In the genomic region with DNA sequence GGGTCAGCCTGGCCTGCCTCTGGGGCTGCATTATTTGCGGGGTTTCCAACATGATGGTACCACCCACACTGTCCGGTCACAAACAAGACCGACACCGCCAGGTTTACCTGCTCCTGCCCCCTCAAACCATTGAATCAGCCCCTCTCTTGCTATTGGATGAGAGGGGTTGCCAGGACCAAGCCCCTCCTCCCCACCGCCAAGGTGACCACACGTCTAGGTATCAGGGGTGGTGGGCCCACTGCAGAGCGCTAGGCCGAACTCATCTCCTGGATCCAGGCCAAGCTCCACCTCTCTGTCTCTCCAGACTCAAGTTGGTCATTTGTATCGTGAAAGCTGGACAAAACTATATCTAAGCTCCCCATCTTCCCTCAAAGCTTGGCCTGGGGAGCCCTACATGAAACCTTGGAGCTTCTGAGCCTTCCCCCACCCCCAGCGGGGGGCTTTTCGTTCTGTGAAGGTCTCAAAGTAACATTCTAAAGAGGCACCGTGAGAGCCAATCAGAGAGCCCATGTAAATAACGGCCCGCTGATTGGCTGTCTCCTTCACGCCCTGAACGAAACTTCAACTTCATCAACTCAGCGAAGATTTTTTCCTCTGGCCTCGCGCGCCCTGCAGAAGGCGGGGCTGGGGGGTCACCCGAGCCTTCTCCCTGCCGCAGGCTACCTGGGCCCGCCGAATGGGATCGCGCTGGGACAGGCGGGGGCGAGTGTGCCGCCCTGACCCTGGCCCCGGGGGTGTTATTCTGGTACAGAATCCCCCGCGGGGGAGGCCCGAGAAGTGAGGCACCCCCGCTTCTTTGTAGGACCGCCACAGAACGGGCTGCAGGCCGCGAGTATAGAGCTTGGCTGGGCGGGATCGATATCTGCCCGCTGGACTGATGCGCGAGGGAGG, we compare ENCODE assay signal across 1 cellular context.
TF ChIP-seq lines count a peak whose summit lies in the region.

No MANE protein-coding gene starts in this region.

TF ChIP-seq in GM12878, 131 proteins besides CTCF, POLR2A, EP300 and RAD21 (continued from another document and continues in another):
- TF ChIP-seq ZNF687 (IDR thresholded peaks at IDR 0.05) (peak; percentile 96), MXI1 (IDR thresholded peaks at IDR 0.05; ENCODE audit: low read depth, low read length) (no peak), MTA2 (IDR thresholded peaks at IDR 0.05; ENCODE audit: low read depth) (no peak), TCF12 (IDR thresholded peaks at IDR 0.05; ENCODE audit: low read depth, low read length) (no peak), NRF1 (conservative IDR thresholded peaks at IDR 0.05; ENCODE audit: low read depth, low read length) (no peak), KAT2A (conservative IDR thresholded peaks at IDR 0.05; ENCODE audit: control insufficient read depth, low read depth, low read length) (no peak), JUND (IDR thresholded peaks at IDR 0.05; ENCODE audit: low read depth, low read length) (0 out of 2 replicates have a peak, but pooled peaks have one; percentile 4), RBBP5 (conservative IDR thresholded peaks at IDR 0.05) (no peak), DPF2 (IDR thresholded peaks at IDR 0.05) (peak; percentile 20; the same call in 1 of the 2 replicates), NR2F1 (conservative IDR thresholded peaks at IDR 0.05) (peak; percentile 78), CHD4 (IDR thresholded peaks at IDR 0.05) (no peak), SP1 (IDR thresholded peaks at IDR 0.05; ENCODE audit: low read depth, low read length) (no peak), ZBED1 (IDR thresholded peaks at IDR 0.05; ENCODE audit: borderline replicate concordance) (no peak), ZNF207 (IDR thresholded peaks at IDR 0.05; ENCODE audit: borderline replicate concordance) (no peak), EZH2 (IDR thresholded peaks at IDR 0.05; ENCODE audit: borderline replicate concordance, control insufficient read depth, low read depth, low read length) (no peak), ZNF592 (IDR thresholded peaks at IDR 0.05) (no peak), SMAD5 (IDR thresholded peaks at IDR 0.05; ENCODE audit: low read depth) (no peak), ELK1 (IDR thresholded peaks at IDR 0.05; ENCODE audit: low read depth, low read length) (no peak), LARP7 (IDR thresholded peaks at IDR 0.05) (peak; percentile 60; the same call in 1 of the 2 replicates), GATAD2B (conservative IDR thresholded peaks at IDR 0.05; ENCODE audit: low read depth) (peak; percentile 57; the same call in 1 of the 2 replicates), IKZF1 (conservative IDR thresholded peaks at IDR 0.05) (peak; percentile 67), HCFC1 (IDR thresholded peaks at IDR 0.05; ENCODE audit: low read length) (no peak), SPI1 (IDR thresholded peaks at IDR 0.05; ENCODE audit: borderline replicate concordance, insufficient read depth, low read depth, low read length) (no peak), RELA (IDR thresholded peaks at IDR 0.05; ENCODE audit: borderline replicate concordance, partially characterized antibody) (no peak), SMAD1 (IDR thresholded peaks at IDR 0.05; ENCODE audit: low read depth, partially characterized antibody) (no peak), ZNF622 (IDR thresholded peaks at IDR 0.05) (no peak), ATF3 (IDR thresholded peaks at IDR 0.05; ENCODE audit: borderline replicate concordance, extremely low read depth, low read depth, low read length) (no peak), RB1 (IDR thresholded peaks at IDR 0.05; ENCODE audit: borderline replicate concordance) (no peak), RFX5 (IDR thresholded peaks at IDR 0.05; ENCODE audit: low read depth, low read length) (no peak; the same call in 1 of the 2 replicates), SREBF1 (IDR thresholded peaks at IDR 0.05; ENCODE audit: low read length) (no peak), NFIC (IDR thresholded peaks at IDR 0.05; ENCODE audit: low read depth, low read length) (no peak), KDM1A (IDR thresholded peaks at IDR 0.05; ENCODE audit: borderline replicate concordance) (no peak), RUNX3 (IDR thresholded peaks at IDR 0.05; ENCODE audit: low read length) (0 out of 2 replicates have a peak, but pooled peaks have one; percentile 15), ESRRA (IDR thresholded peaks at IDR 0.05; ENCODE audit: low read length) (no peak), CEBPB (IDR thresholded peaks at IDR 0.05; ENCODE audit: borderline replicate concordance in 1 of 2, low read depth in 2 of 2, low read length in 2 of 2) (no peak), PAX8 (IDR thresholded peaks at IDR 0.05) (no peak), NKRF (conservative IDR thresholded peaks at IDR 0.05) (0 out of 2 replicates have a peak, but pooled peaks have one; percentile 33)
- TF ChIP-seq, protein P1, sequence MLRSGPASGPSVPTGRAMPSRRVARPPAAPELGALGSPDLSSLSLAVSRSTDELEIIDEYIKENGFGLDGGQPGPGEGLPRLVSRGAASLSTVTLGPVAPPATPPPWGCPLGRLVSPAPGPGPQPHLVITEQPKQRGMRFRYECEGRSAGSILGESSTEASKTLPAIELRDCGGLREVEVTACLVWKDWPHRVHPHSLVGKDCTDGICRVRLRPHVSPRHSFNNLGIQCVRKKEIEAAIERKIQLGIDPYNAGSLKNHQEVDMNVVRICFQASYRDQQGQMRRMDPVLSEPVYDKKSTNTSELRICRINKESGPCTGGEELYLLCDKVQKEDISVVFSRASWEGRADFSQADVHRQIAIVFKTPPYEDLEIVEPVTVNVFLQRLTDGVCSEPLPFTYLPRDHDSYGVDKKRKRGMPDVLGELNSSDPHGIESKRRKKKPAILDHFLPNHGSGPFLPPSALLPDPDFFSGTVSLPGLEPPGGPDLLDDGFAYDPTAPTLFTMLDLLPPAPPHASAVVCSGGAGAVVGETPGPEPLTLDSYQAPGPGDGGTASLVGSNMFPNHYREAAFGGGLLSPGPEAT (IDR thresholded peaks at IDR 0.05; ENCODE audit: low read depth) = no peak
- TF ChIP-seq, protein P2, sequence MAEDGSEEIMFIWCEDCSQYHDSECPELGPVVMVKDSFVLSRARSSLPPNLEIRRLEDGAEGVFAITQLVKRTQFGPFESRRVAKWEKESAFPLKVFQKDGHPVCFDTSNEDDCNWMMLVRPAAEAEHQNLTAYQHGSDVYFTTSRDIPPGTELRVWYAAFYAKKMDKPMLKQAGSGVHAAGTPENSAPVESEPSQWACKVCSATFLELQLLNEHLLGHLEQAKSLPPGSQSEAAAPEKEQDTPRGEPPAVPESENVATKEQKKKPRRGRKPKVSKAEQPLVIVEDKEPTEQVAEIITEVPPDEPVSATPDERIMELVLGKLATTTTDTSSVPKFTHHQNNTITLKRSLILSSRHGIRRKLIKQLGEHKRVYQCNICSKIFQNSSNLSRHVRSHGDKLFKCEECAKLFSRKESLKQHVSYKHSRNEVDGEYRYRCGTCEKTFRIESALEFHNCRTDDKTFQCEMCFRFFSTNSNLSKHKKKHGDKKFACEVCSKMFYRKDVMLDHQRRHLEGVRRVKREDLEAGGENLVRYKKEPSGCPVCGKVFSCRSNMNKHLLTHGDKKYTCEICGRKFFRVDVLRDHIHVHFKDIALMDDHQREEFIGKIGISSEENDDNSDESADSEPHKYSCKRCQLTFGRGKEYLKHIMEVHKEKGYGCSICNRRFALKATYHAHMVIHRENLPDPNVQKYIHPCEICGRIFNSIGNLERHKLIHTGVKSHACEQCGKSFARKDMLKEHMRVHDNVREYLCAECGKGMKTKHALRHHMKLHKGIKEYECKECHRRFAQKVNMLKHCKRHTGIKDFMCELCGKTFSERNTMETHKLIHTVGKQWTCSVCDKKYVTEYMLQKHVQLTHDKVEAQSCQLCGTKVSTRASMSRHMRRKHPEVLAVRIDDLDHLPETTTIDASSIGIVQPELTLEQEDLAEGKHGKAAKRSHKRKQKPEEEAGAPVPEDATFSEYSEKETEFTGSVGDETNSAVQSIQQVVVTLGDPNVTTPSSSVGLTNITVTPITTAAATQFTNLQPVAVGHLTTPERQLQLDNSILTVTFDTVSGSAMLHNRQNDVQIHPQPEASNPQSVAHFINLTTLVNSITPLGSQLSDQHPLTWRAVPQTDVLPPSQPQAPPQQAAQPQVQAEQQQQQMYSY (CRISPR knock-in tag; IDR thresholded peaks at IDR 0.05) = no peak
- TF ChIP-seq, protein P3, sequence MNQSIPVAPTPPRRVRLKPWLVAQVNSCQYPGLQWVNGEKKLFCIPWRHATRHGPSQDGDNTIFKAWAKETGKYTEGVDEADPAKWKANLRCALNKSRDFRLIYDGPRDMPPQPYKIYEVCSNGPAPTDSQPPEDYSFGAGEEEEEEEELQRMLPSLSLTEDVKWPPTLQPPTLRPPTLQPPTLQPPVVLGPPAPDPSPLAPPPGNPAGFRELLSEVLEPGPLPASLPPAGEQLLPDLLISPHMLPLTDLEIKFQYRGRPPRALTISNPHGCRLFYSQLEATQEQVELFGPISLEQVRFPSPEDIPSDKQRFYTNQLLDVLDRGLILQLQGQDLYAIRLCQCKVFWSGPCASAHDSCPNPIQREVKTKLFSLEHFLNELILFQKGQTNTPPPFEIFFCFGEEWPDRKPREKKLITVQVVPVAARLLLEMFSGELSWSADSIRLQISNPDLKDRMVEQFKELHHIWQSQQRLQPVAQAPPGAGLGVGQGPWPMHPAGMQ (IDR thresholded peaks at IDR 0.05; ENCODE audit: borderline replicate concordance) = no peak
